ENCODE assay signal across 29 cellular contexts in the genomic region with DNA sequence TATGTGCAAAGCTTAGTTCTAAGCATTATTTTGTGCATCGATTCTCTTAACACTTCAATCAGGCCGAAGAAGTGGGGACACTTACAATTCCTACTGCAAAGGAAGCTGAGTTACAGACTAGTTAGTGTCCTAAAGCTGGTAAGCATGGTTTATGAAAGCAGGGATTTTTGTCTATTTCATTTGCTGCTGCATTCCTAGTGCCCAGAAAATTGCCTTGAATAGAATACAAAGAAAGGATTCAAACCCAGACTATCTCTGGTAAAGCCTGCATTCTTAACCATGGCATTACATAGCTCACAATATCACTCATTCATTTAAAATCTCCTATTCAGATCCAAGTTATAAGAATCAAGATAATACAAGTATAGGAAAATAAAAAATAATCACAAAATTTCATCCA.
"Had no signal": no experiment of that assay in that cellular context is flagged by ENCODE, and none has a peak within 500 bp of the region (broad histone marks: within the 10 kb centered on the region; RNA-seq: fewer than 3 reads in every experiment).

No MANE protein-coding gene starts in this region.

- H3K36me3 Mint-ChIP-seq: activated naive CD8-positive, alpha-beta T cell; WTC11 had no signal

- H3K27me3 ChIP-seq: brain microvascular endothelial cell, dorsolateral prefrontal cortex, gastrocnemius medialis had no signal

- H3K27me3 Mint-ChIP-seq: activated naive CD8-positive, alpha-beta T cell; activated T-cell treated with anti-CD3 and anti-CD28 coated beads, Interleukin-2, amount 50 U/mL, for 24 hours; dendritic cell treated with granulocyte-macrophage colony-stimulating factor and Interleukin-4, amounts not matched to agents 40 ng/mL and 50 ng/mL, for 4 days had no signal

- DNase-seq: activated CD4-positive, alpha-beta memory T cell treated with anti-CD3 and anti-CD28 coated beads, Interleukin-2, amount 10 ng/mL, durations not matched to agents 7 days and 5 days; activated CD4-positive, alpha-beta T cell treated with anti-CD3 and anti-CD28 coated beads for 1 hour; activated CD4-positive, alpha-beta T cell treated with anti-CD3 and anti-CD28 coated beads for 4 hours; activated CD4-positive, alpha-beta T cell treated with anti-CD3 and anti-CD28 coated beads, Interleukin-2, amount 10 ng/mL, durations not matched to agents 7 days and 5 days; activated CD4-positive, alpha-beta T cell treated with anti-CD3 and anti-CD28 coated beads, Interleukin-2, amount 50 U/mL, for 4 hours; activated CD8-positive, alpha-beta memory T cell treated with anti-CD3 and anti-CD28 coated beads, Interleukin-2, amount 50 U/mL, for 48 hours; activated gamma-delta T cell; activated naive CD4-positive, alpha-beta T cell; activated naive CD4-positive, alpha-beta T cell treated with anti-CD3 and anti-CD28 coated beads, Interleukin-2, amount 50 U/mL, for 16 hours; activated T-cell treated with anti-CD3 and anti-CD28 coated beads for 4 hours; activated T-cell treated with anti-CD3 and anti-CD28 coated beads, Interleukin-2, amount 50 U/mL, for 24 hours; activated T-cell treated with anti-CD3 and anti-CD28 coated beads, Interleukin-2, amount 50 U/mL, for 72 hours; amniotic stem cell; anterior cingulate cortex; brain microvascular endothelial cell; dorsolateral prefrontal cortex; effector memory CD4-positive, alpha-beta T cell; endodermal cell; foreskin fibroblast; gastrocnemius medialis; glutamatergic neuron; T-helper 2 cell had no signal

- H3K36me3 ChIP-seq: brain microvascular endothelial cell, gastrocnemius medialis had no signal

- H3K27ac Mint-ChIP-seq: activated CD4-positive, alpha-beta memory T cell treated with anti-CD3 and anti-CD28 coated beads, Interleukin-2, amount 10 ng/mL, durations not matched to agents 7 days and 5 days; activated CD4-positive, alpha-beta T cell treated with anti-CD3 and anti-CD28 coated beads, Interleukin-2, amount 10 ng/mL, durations not matched to agents 7 days and 5 days; activated naive CD8-positive, alpha-beta T cell; activated T-cell treated with anti-CD3 and anti-CD28 coated beads, Interleukin-2, amount 50 U/mL, for 24 hours; activated T-cell treated with anti-CD3 and anti-CD28 coated beads, Interleukin-2, amount 50 U/mL, for 72 hours; endodermal cell; WTC11 had no signal

- H3K4me1 Mint-ChIP-seq: activated CD4-positive, alpha-beta memory T cell treated with anti-CD3 and anti-CD28 coated beads, Interleukin-2, amount 10 ng/mL, durations not matched to agents 7 days and 5 days; activated CD4-positive, alpha-beta T cell treated with anti-CD3 and anti-CD28 coated beads, Interleukin-2, amount 10 ng/mL, durations not matched to agents 7 days and 5 days; central memory CD8-positive, alpha-beta T cell; endodermal cell had no signal

- H3K4me3 ChIP-seq: coronary artery, gastrocnemius medialis had no signal

- H3K4me1 ChIP-seq: gastrocnemius medialis had no signal

- H3K4me3 Mint-ChIP-seq: activated CD4-positive, alpha-beta memory T cell treated with anti-CD3 and anti-CD28 coated beads, Interleukin-2, amount 10 ng/mL, durations not matched to agents 7 days and 5 days; activated CD4-positive, alpha-beta T cell treated with anti-CD3 and anti-CD28 coated beads, Interleukin-2, amount 10 ng/mL, durations not matched to agents 7 days and 5 days; activated naive CD8-positive, alpha-beta T cell; activated T-cell treated with anti-CD3 and anti-CD28 coated beads, Interleukin-2, amount 50 U/mL, for 24 hours; activated T-cell treated with anti-CD3 and anti-CD28 coated beads, Interleukin-2, amount 50 U/mL, for 72 hours; central memory CD8-positive, alpha-beta T cell; dendritic cell treated with granulocyte-macrophage colony-stimulating factor and Interleukin-4, amounts not matched to agents 40 ng/mL and 50 ng/mL, for 4 days; endodermal cell; WTC11 had no signal

- H3K27ac ChIP-seq: brain microvascular endothelial cell, coronary artery, gastrocnemius medialis, VCaP had no signal

- ATAC-seq: activated T-cell treated with anti-CD3 and anti-CD28 coated beads, Interleukin-2, amount 50 U/mL, for 72 hours; esophagus mucosa; gastrocnemius medialis; WTC11 had no signal

- H3K9me3 Mint-ChIP-seq: activated CD4-positive, alpha-beta memory T cell treated with anti-CD3 and anti-CD28 coated beads, Interleukin-2, amount 10 ng/mL, durations not matched to agents 7 days and 5 days; activated CD4-positive, alpha-beta T cell treated with anti-CD3 and anti-CD28 coated beads, Interleukin-2, amount 10 ng/mL, durations not matched to agents 7 days and 5 days; activated T-cell treated with anti-CD3 and anti-CD28 coated beads, Interleukin-2, amount 50 U/mL, for 24 hours; activated T-cell treated with anti-CD3 and anti-CD28 coated beads, Interleukin-2, amount 50 U/mL, for 72 hours; central memory CD8-positive, alpha-beta T cell; dendritic cell treated with granulocyte-macrophage colony-stimulating factor and Interleukin-4, amounts not matched to agents 40 ng/mL and 50 ng/mL, for 4 days; endodermal cell had no signal

- H3K9me3 ChIP-seq: gastrocnemius medialis had no signal
